ENCODE assay signal across 8 cellular contexts in the genomic region with DNA sequence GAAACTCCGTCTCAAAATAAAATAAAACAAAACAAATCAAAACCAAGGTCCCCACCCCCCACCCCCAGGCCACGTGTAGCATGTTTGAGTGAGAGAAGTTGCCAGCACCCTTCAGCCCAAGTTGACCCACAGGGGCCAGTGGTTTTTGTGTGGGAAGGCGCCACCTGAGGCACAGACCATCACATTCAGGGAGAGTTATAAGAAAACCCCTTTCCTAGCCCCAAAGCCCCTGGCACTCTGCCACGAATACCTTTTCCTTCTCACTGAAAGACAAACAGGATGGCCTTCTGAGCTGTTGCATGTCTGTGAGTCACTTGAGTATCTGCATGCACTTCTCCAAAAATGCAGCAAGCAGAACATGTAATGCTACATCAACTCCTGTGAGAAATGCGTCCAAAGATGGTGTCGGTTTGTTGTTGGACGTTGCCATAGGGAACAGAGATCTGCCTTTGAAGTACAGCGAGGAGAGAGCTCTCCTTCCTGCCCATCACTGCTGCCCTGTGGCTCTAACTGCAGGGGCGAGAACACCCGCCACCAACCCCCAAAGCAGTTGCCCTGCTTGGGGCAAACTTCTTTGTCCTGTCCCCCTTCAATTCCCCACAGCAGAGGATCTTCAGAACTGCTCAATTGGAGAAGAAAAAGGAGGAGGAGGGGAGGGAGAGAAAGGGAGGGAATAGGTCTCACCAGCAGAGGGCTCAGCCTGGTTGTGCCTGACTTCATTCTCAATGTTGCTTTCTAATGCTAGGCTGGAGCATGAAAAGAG. TPM values are rescaled to one million over a fixed set of nuclear protein-coding genes. Genes with fewer than 3 reads are reported as not detected.
DNase-seq lines count a peak whose midpoint lies in the region; ATAC-seq and TF ChIP-seq lines count a peak whose summit lies in the region.

No MANE protein-coding gene starts in this region.

- H3K4me1 Mint-ChIP-seq in activated CD4-positive, alpha-beta T cell treated with anti-CD3 and anti-CD28 coated beads, Interleukin-2, amount 10 ng/mL, durations not matched to agents 7 days and 5 days: peaks cover 38% of the 10 kb centered on the region

- peaks cover 10% of the 10 kb centered on the region for H3K36me3 Mint-ChIP-seq in activated CD4-positive, alpha-beta T cell treated with anti-CD3 and anti-CD28 coated beads, Interleukin-2, amount 10 ng/mL, durations not matched to agents 7 days and 5 days (ENCODE audit: low read depth)

- H3K27ac ChIP-seq in lung (ENCODE audit: low read depth in 1 of 2, low read length in 1 of 2): no peak overlapping the region

- H3K4me3 ChIP-seq in lung: no peak overlapping the region

- peak overlapping the region; percentile 64 for H3K27ac Mint-ChIP-seq in activated CD4-positive, alpha-beta T cell treated with anti-CD3 and anti-CD28 coated beads, Interleukin-2, amount 10 ng/mL, durations not matched to agents 7 days and 5 days

- ATAC-seq in HG03066 (IDR thresholded peaks at IDR 0.05; ENCODE audit: low read depth, unreplicated experiment): peak; percentile 51
- ATAC-seq in lung (ENCODE audit: insufficient read depth, low FRiP score): no peak

- no peaks in the 10 kb centered on the region for H3K9me3 ChIP-seq in lung (ENCODE audit: control insufficient read depth in 2 of 2, insufficient read depth in 1 of 2, low read length in 1 of 2)

- TF ChIP-seq CTCF in lung (IDR thresholded peaks at IDR 0.05; ENCODE audit: control extremely low read depth, extremely low read depth): peak; percentile 62

- 50 to 66% methylated on average over 10 of the region's 10 CpGs for WGBS in lung, 2 donors

- CTCF ChIA-PET in activated CD4-positive, alpha-beta T cell treated with anti-CD3 and anti-CD28 coated beads, Interleukin-2, amount 10 ng/mL, durations not matched to agents 7 days and 5 days (lab: Charles Lee): interaction anchor here (0.6 to 2.3 kb wide), 5 partner anchors 10 to 180 kb away, joined by 3 to 6 read pairs (median 4); no protein-coding TSS in a partner anchor

- no peaks in the 10 kb centered on the region for H3K27me3 ChIP-seq in lung (ENCODE audit: control insufficient read depth, insufficient read depth)

- no peaks in the 10 kb centered on the region for H3K36me3 ChIP-seq in lung (ENCODE audit: control insufficient read depth in 2 of 2, insufficient read depth in 2 of 2, low read length in 2 of 2)

- H3K9me3 Mint-ChIP-seq in activated CD4-positive, alpha-beta T cell treated with anti-CD3 and anti-CD28 coated beads, Interleukin-2, amount 10 ng/mL, durations not matched to agents 7 days and 5 days: no peaks in the 10 kb centered on the region

- DNase-seq in NCI-H2171 treated with DMSO at 0.1 percent for 48 hours (lab: John Stamatoyannopoulos, UW) (peak; percentile 51), NCI-H2171 (lab: John Stamatoyannopoulos, UW) (no peak), NCI-H526 (lab: John Stamatoyannopoulos, UW) (peak; percentile 37 to 77), dermis blood vessel endothelial cell (peak; percentile 79), lung (ENCODE audit: low spot score) (no peak)
- DNase-seq in activated CD4-positive, alpha-beta T cell treated with anti-CD3 and anti-CD28 coated beads, Interleukin-2, amount 10 ng/mL, durations not matched to agents 7 days and 5 days: peak; percentile 76
- peak; percentile 25 to 36 for DNase-seq in stimulated activated CD8-positive, alpha-beta memory T cell treated with anti-CD3 and anti-CD28 coated beads, Interleukin-7, amount 100 ng/mL, for 4 hours (ENCODE audit: low read depth in 2 of 2)

- peaks cover 0 to 7% of the 10 kb centered on the region in 2 donors for H3K4me1 ChIP-seq in lung (ENCODE audit: control insufficient read depth in 2 of 2, insufficient read depth in 2 of 2, low read length in 2 of 2)

- POLR2A ChIA-PET in activated CD4-positive, alpha-beta T cell treated with anti-CD3 and anti-CD28 coated beads, Interleukin-2, amount 10 ng/mL, durations not matched to agents 7 days and 5 days (lab: Charles Lee): no interaction called here

- H3K4me3 Mint-ChIP-seq in activated CD4-positive, alpha-beta T cell treated with anti-CD3 and anti-CD28 coated beads, Interleukin-2, amount 10 ng/mL, durations not matched to agents 7 days and 5 days: no peak overlapping the region

- no peaks in the 10 kb centered on the region for H3K27me3 Mint-ChIP-seq in activated CD4-positive, alpha-beta T cell treated with anti-CD3 and anti-CD28 coated beads, Interleukin-2, amount 10 ng/mL, durations not matched to agents 7 days and 5 days

RNA-seq across cellular contexts. Expression of a gene that starts 2.7 kb away (rescaled TPM):
- 10 to 100 TPM; 38.9 to 40.2 TPM for total RNA-seq in activated CD4-positive, alpha-beta T cell treated with anti-CD3 and anti-CD28 coated beads, Interleukin-2, amount 10 ng/mL, durations not matched to agents 7 days and 5 days
- 27.6 and 30.3 TPM in 2 replicates for total RNA-seq in dermis blood vessel endothelial cell
- 10 to 100 TPM; 17.3 to 25.5 TPM for total RNA-seq in lung
- 10 to 100 TPM in 1 of 2 donors, 1 to 10 TPM in 1; 5.7 to 20.2 TPM for polyA plus RNA-seq in lung

Comparison
In these comparisons a context has a peak if more than half of its experiments do, and no peak if none do; other contexts are left out.
1. DNase-seq: peak in NCI-H2171 treated with DMSO at 0.1 percent for 48 hours (single experiment), NCI-H526 (2 of 2), activated CD4-positive, alpha-beta T cell treated with anti-CD3 and anti-CD28 coated beads, Interleukin-2, amount 10 ng/mL, durations not matched to agents 7 days and 5 days (single experiment), dermis blood vessel endothelial cell (single experiment) and stimulated activated CD8-positive, alpha-beta memory T cell treated with anti-CD3 and anti-CD28 coated beads, Interleukin-7, amount 100 ng/mL, for 4 hours (2 of 2); none in NCI-H2171 (single experiment) and lung (single experiment).